Comparison of ENCODE assay signal across 8 cellular contexts in genomic region chr2:70190086-70190412, GRCh38. TPM values are rescaled to one million over a fixed set of nuclear protein-coding genes. Genes with fewer than 3 reads are reported as not detected.
DNase-seq lines count a peak whose midpoint lies in the region; ATAC-seq and TF ChIP-seq lines count a peak whose summit lies in the region.

No MANE protein-coding gene starts in this region.

- intact Hi-C loops in lower leg skin (cut with DNase I; ENCODE audit: low total_unique reads), result no loop called here

- peak overlapping the region; percentile 100 for H3K27ac Mint-ChIP-seq in central memory CD8-positive, alpha-beta T cell (ENCODE audit: low read depth)
- peak overlapping the region; percentile 99 for H3K27ac Mint-ChIP-seq in stimulated activated naive CD8-positive, alpha-beta T cell treated with anti-CD3 and anti-CD28 coated beads, Interleukin-15, Interleukin-2, amounts not matched to agents 100 ng/mL and 50 ng/mL, for 24 hours

- H3K4me3 Mint-ChIP-seq in central memory CD8-positive, alpha-beta T cell, result peak overlapping the region; percentile 96
- H3K4me3 Mint-ChIP-seq in stimulated activated naive CD8-positive, alpha-beta T cell treated with anti-CD3 and anti-CD28 coated beads, Interleukin-15, Interleukin-2, amounts not matched to agents 100 ng/mL and 50 ng/mL, for 24 hours, result peak overlapping the region; percentile 93

- H3K36me3 Mint-ChIP-seq in central memory CD8-positive, alpha-beta T cell (ENCODE audit: insufficient read depth), result peaks cover 18% of the 10 kb centered on the region
- H3K36me3 Mint-ChIP-seq in stimulated activated naive CD8-positive, alpha-beta T cell treated with anti-CD3 and anti-CD28 coated beads, Interleukin-15, Interleukin-2, amounts not matched to agents 100 ng/mL and 50 ng/mL, for 24 hours (ENCODE audit: low read depth), result no peaks in the 10 kb centered on the region

- CTCF ChIA-PET in RWPE1 (lab: Yijun Ruan, JAX), result interaction anchor here (0.6 kb wide), 1 partner anchor 85 kb away, joined by 3 read pairs; no protein-coding TSS in a partner anchor

- H3K27me3 ChIP-seq in ACC112 (ENCODE audit: insufficient read depth, low read length), result no peaks in the 10 kb centered on the region

- ATAC-seq in GM18505 (IDR thresholded peaks at IDR 0.05; ENCODE audit: unreplicated experiment), result peak; percentile 20
- peak; percentile 20 for ATAC-seq in HG02981 (IDR thresholded peaks at IDR 0.05; ENCODE audit: unreplicated experiment)
- ATAC-seq in central memory CD8-positive, alpha-beta T cell (replicated peaks; ENCODE audit: extremely low read depth, poor library complexity, severe bottlenecking), result no peak

- TF ChIP-seq CTCF in RWPE1 (conservative IDR thresholded peaks at IDR 0.05; ENCODE audit: low read depth), result no peak
- no peak for TF ChIP-seq CTCF in lower leg skin (IDR thresholded peaks at IDR 0.05)

- peaks cover 16% of the 10 kb centered on the region for H3K4me1 Mint-ChIP-seq in central memory CD8-positive, alpha-beta T cell
- peaks cover 28% of the 10 kb centered on the region for H3K4me1 Mint-ChIP-seq in stimulated activated naive CD8-positive, alpha-beta T cell treated with anti-CD3 and anti-CD28 coated beads, Interleukin-15, Interleukin-2, amounts not matched to agents 100 ng/mL and 50 ng/mL, for 24 hours (ENCODE audit: low read depth)

- H3K4me1 ChIP-seq in ACC112 (ENCODE audit: control insufficient read depth, insufficient read depth, low read length, unreplicated experiment), result no peaks in the 10 kb centered on the region

- H3K27ac ChIP-seq in ACC112 (ENCODE audit: low read depth, low read length) (peak overlapping the region; percentile 85), RWPE1 (peak overlapping the region; percentile 95)

- no peaks in the 10 kb centered on the region for H3K36me3 ChIP-seq in ACC112 (ENCODE audit: insufficient read depth, low read length)

- no peak for TF ChIP-seq POLR2A in GM18505 (IDR thresholded peaks at IDR 0.05; ENCODE audit: borderline replicate concordance, extremely low read depth, insufficient read depth, insufficient read length)
- no peak for TF ChIP-seq POLR2A in lower leg skin (IDR thresholded peaks at IDR 0.05)

- POLR2A ChIA-PET in RWPE1 (lab: Yijun Ruan, JAX; ENCODE audit: low non-redundant PET), result no interaction called here

- H2AFZ ChIP-seq in ACC112 (ENCODE audit: low read length, unreplicated experiment), result peak overlapping the region; percentile 71

- H3K4me3 ChIP-seq in ACC112 (ENCODE audit: low read depth, low read length) (peak overlapping the region; percentile 93), lower leg skin (ENCODE audit: low read depth, poor library complexity, severe bottlenecking) (peak overlapping the region; percentile 59)

- H3K79me2 ChIP-seq in ACC112 (ENCODE audit: control insufficient read depth, insufficient read depth, low read length, unreplicated experiment), result peaks cover 6% of the 10 kb centered on the region

- DNase-seq in RWPE1 (ENCODE audit: low spot score), result peak; percentile 14
- DNase-seq in central memory CD8-positive, alpha-beta T cell (ENCODE audit: low spot score in 2 of 2), result peak in 1 of 2 donors; percentile 15
- peak in 1 of 2 donors; percentile 81 for DNase-seq in lower leg skin (ENCODE audit: low spot score in 2 of 2)
- DNase-seq in GM19240 (ENCODE audit: insufficient read length, low spot score), result no peak

- 2% methylated on average over 8 of the region's 8 CpGs for WGBS in lower leg skin, 2 donors

- H3K27me3 Mint-ChIP-seq in central memory CD8-positive, alpha-beta T cell, result no peaks in the 10 kb centered on the region
- no peaks in the 10 kb centered on the region for H3K27me3 Mint-ChIP-seq in stimulated activated naive CD8-positive, alpha-beta T cell treated with anti-CD3 and anti-CD28 coated beads, Interleukin-15, Interleukin-2, amounts not matched to agents 100 ng/mL and 50 ng/mL, for 24 hours

- no peaks in the 10 kb centered on the region for H3K9me3 Mint-ChIP-seq in central memory CD8-positive, alpha-beta T cell
- no peaks in the 10 kb centered on the region for H3K9me3 Mint-ChIP-seq in stimulated activated naive CD8-positive, alpha-beta T cell treated with anti-CD3 and anti-CD28 coated beads, Interleukin-15, Interleukin-2, amounts not matched to agents 100 ng/mL and 50 ng/mL, for 24 hours

RNA-seq across cellular contexts. Expression of gene C2orf42, which starts 0.8 kb away (rescaled TPM):
- 10 to 100 TPM in 3 of 4 donors, 1 to 10 TPM in 1; 2.3 to 18.2 (median 11.8) TPM for total RNA-seq in lower leg skin

RNA-seq across cellular contexts. Expression of gene TIA1, which starts 58.4 kb away (rescaled TPM):
- 10 to 100 TPM; 37.9 to 52.7 (median 40.4) TPM for total RNA-seq in lower leg skin
